In the genomic region with DNA sequence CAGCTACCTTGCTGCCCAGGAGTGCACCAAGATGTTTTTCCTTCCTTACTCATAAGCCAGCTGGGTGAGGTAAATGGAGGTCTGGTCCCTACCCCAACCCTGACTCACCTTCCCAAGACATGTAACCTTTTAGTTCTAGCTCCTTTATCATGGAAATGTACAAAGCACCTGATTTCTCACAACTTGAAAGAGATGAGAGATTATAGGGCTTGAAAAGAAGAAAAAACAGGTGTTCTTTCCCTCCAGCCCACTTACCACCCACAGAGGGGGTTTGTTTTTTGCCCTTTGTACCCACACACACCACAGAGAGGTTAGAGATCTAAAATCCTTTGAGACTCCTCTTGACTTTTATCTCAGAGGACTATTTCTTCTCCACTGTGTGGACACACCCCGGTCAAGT, we compare ENCODE assay signal across 27 cellular contexts. TPM values are rescaled to one million over a fixed set of nuclear protein-coding genes. Genes with fewer than 3 reads are reported as not detected.
DNase-seq lines count a peak whose midpoint lies in the region; ATAC-seq and TF ChIP-seq lines count a peak whose summit lies in the region.
"Had no signal": no experiment of that assay in that cellular context is flagged by ENCODE, and none has a peak within 500 bp of the region (broad histone marks: within the 10 kb centered on the region; RNA-seq: fewer than 3 reads in every experiment).

No MANE protein-coding gene starts in this region.

- intact Hi-C loops in left cardiac atrium (cut with DNase I), result no loop called here

- no peaks in the 10 kb centered on the region for H3K9me2 ChIP-seq in hepatocyte (replicated peaks; ENCODE audit: insufficient read depth)

- no peaks in the 10 kb centered on the region for H3K27me3 Mint-ChIP-seq in T-helper 17 cell

- DNase-seq in activated CD8-positive, alpha-beta memory T cell treated with anti-CD3 and anti-CD28 coated beads, Interleukin-2, amount 50 U/mL, for 4 hours, result peak; percentile 24
- DNase-seq in activated CD8-positive, alpha-beta memory T cell treated with anti-CD3 and anti-CD28 coated beads, Interleukin-2, amount 50 U/mL, for 48 hours, result no peak
- DNase-seq in DND-41 (peak; percentile 59), T-helper 17 cell (no peak), hepatocyte (ENCODE audit: low spot score) (no peak), dermis blood vessel endothelial cell (no peak), left cardiac atrium (no peak)
- DNase-seq: activated effector memory CD4-positive, alpha-beta T cell treated with Interleukin-2 at 50 U/mL for 16 hours; anterior cingulate cortex; gastrocnemius medialis; hypothalamus; natural killer cell; NCI-H1048; NCI-H1694 treated with DMSO at 0.1 percent for 48 hours; NCI-H526; stomach; transverse colon had no signal

- 36% methylated on average over 1 of the region's 1 CpG for WGBS in hepatocyte (ENCODE audit: low lambda C conversion rate, missing lambda C conversion rate)

- H3K27ac ChIP-seq in DND-41 (ENCODE audit: low read length), result no peak overlapping the region
- H3K27ac ChIP-seq in hepatocyte, result peak overlapping the region; percentile 65
- H3K27ac ChIP-seq: BLaER1 treated with 17β-estradiol and CSF1 and Interleukin-3, amounts not matched to agents 10 nM and 100 nM; cardiac muscle cell; coronary artery; gastrocnemius medialis; HL-60; SJSA1; stomach; transverse colon had no signal

- H3K36me3 Mint-ChIP-seq in T-helper 17 cell (ENCODE audit: low read depth), result peaks cover 5% of the 10 kb centered on the region
- H3K36me3 Mint-ChIP-seq: mesothelial cell of epicardium, natural killer cell had no signal

- ATAC-seq in DND-41 (ENCODE audit: insufficient read depth, low read depth), result peak; percentile 59
- no peak for ATAC-seq in T-helper 17 cell
- ATAC-seq in left cardiac atrium, result no peak
- no peak for ATAC-seq in HG03432 (IDR thresholded peaks at IDR 0.05; ENCODE audit: unreplicated experiment)
- ATAC-seq: gastrocnemius medialis, natural killer cell had no signal

- H3K4me3 ChIP-seq in DND-41 (ENCODE audit: low read depth in 1 of 2, low read length in 2 of 2) (no peak overlapping the region), hepatocyte (no peak overlapping the region)
- H3K4me3 ChIP-seq: BLaER1 treated with 17β-estradiol and CSF1 and Interleukin-3, amounts not matched to agents 10 nM and 100 nM; cardiac muscle cell; coronary artery; gastrocnemius medialis; HAP-1; SJSA1; skin epidermis; stomach; transverse colon had no signal

- TF ChIP-seq CTCF in DND-41 (IDR thresholded peaks at IDR 0.05; ENCODE audit: borderline replicate concordance, extremely low read depth, low read length, poor library complexity, severe bottlenecking), result no peak
- no peak for TF ChIP-seq CTCF in hepatocyte (IDR thresholded peaks at IDR 0.05; ENCODE audit: poor library complexity)

- H4K20me1 ChIP-seq in DND-41 (ENCODE audit: insufficient read depth, low read length) (no peaks in the 10 kb centered on the region), hepatocyte (ENCODE audit: insufficient read depth, poor library complexity, severe bottlenecking) (no peaks in the 10 kb centered on the region)
- H4K20me1 ChIP-seq: BLaER1 treated with 17β-estradiol and CSF1 and Interleukin-3, amounts not matched to agents 10 nM and 100 nM had no signal

- peaks cover 26% of the 10 kb centered on the region for H3K4me1 ChIP-seq in DND-41 (ENCODE audit: insufficient read depth, low read length)
- H3K4me1 ChIP-seq in hepatocyte (ENCODE audit: insufficient read depth), result peaks cover 34% of the 10 kb centered on the region
- H3K4me1 ChIP-seq: gastrocnemius medialis had no signal

- no peaks in the 10 kb centered on the region for H3K9me3 ChIP-seq in DND-41 (ENCODE audit: insufficient read depth, low read length, severe bottlenecking)
- no peaks in the 10 kb centered on the region for H3K9me3 ChIP-seq in T-helper 17 cell (ENCODE audit: control insufficient read depth, low read length, poor library complexity, severe bottlenecking)
- no peaks in the 10 kb centered on the region for H3K9me3 ChIP-seq in hepatocyte (ENCODE audit: low read depth)
- H3K9me3 ChIP-seq: BLaER1 treated with 17β-estradiol and CSF1 and Interleukin-3, amounts not matched to agents 10 nM and 100 nM; gastrocnemius medialis; HAP-1; SJSA1; stomach; transverse colon had no signal

- no peak overlapping the region for H2AFZ ChIP-seq in DND-41 (ENCODE audit: low read depth, low read length)
- no peak overlapping the region for H2AFZ ChIP-seq in hepatocyte

- H3K79me2 ChIP-seq in DND-41 (ENCODE audit: insufficient read depth, low read length) (no peaks in the 10 kb centered on the region), hepatocyte (no peaks in the 10 kb centered on the region)

- no peaks in the 10 kb centered on the region for H3K27me3 ChIP-seq in DND-41 (ENCODE audit: insufficient read depth, low read length, poor library complexity)
- peaks cover 4% of the 10 kb centered on the region for H3K27me3 ChIP-seq in hepatocyte
- H3K27me3 ChIP-seq: BLaER1 treated with 17β-estradiol and CSF1 and Interleukin-3, amounts not matched to agents 10 nM and 100 nM; gastrocnemius medialis; transverse colon had no signal

- H3K27ac Mint-ChIP-seq in T-helper 17 cell, result peak overlapping the region; percentile 86
- H3K27ac Mint-ChIP-seq: mesothelial cell of epicardium; natural killer cell; T-helper 1 cell treated with Interleukin-12 subunit alpha and Interleukin-12 subunit beta and Interleukin-4 antibody, amounts not matched to agents 30 μg/mL and 1 μg/mL, for 36 hours had no signal

- H3K4me2 ChIP-seq in DND-41 (ENCODE audit: insufficient read depth, low read length), result no peak overlapping the region
- peak overlapping the region; percentile 20 for H3K4me2 ChIP-seq in hepatocyte

- H3K36me3 ChIP-seq in DND-41 (ENCODE audit: insufficient read depth, low read length) (no peaks in the 10 kb centered on the region), hepatocyte (replicated peaks; ENCODE audit: insufficient read depth, low read depth) (no peaks in the 10 kb centered on the region)
- H3K36me3 ChIP-seq: cardiac muscle cell, gastrocnemius medialis, HAP-1, SJSA1, stomach, transverse colon had no signal

- no peak overlapping the region for H3K9ac ChIP-seq in DND-41 (ENCODE audit: low read depth, low read length)
- H3K9ac ChIP-seq: BLaER1 treated with 17β-estradiol and CSF1 and Interleukin-3, amounts not matched to agents 10 nM and 100 nM had no signal

- H3K4me1 Mint-ChIP-seq in T-helper 17 cell, result peaks cover 44% of the 10 kb centered on the region

- no peak overlapping the region for H3K4me3 Mint-ChIP-seq in T-helper 17 cell
- H3K4me3 Mint-ChIP-seq: mesothelial cell of epicardium; natural killer cell; T-helper 1 cell treated with Interleukin-12 subunit alpha and Interleukin-12 subunit beta and Interleukin-4 antibody, amounts not matched to agents 30 μg/mL and 1 μg/mL, for 36 hours had no signal

RNA-seq across cellular contexts. Expression of a gene that starts 21.1 kb away (rescaled TPM):
- total RNA-seq in T-helper 17 cell (10 to 100 TPM; 26.5 to 30.6 TPM), hepatocyte (17.8 and 23.2 TPM in 2 replicates), dermis blood vessel endothelial cell (0.17 and 0.23 TPM in 2 replicates), left cardiac atrium (1 to 10 TPM; 3.2 to 4.1 TPM)
- 6.7 and 7.1 TPM in 2 replicates for polyA plus RNA-seq in hepatocyte

Comparison
In these comparisons a context has a peak if more than half of its experiments do, and no peak if none do; other contexts are left out.
1. DNase-seq: peak in activated CD8-positive, alpha-beta memory T cell treated with anti-CD3 and anti-CD28 coated beads, Interleukin-2, amount 50 U/mL, for 4 hours (single experiment) and DND-41 (single experiment); none in activated CD8-positive, alpha-beta memory T cell treated with anti-CD3 and anti-CD28 coated beads, Interleukin-2, amount 50 U/mL, for 48 hours (single experiment), T-helper 17 cell (0 of 3), hepatocyte (single experiment), dermis blood vessel endothelial cell (single experiment) and left cardiac atrium (single experiment).